Comparison of ENCODE assay signal across 17 cellular contexts in genomic region chr3:119679874-119680273, GRCh38. TPM values are rescaled to one million over a fixed set of nuclear protein-coding genes. Genes with fewer than 3 reads are reported as not detected.
DNase-seq lines count a peak whose midpoint lies in the region; ATAC-seq and TF ChIP-seq lines count a peak whose summit lies in the region.
"Had no signal": no experiment of that assay in that cellular context is flagged by ENCODE, and none has a peak within 500 bp of the region (broad histone marks: within the 10 kb centered on the region; RNA-seq: fewer than 3 reads in every experiment).

No MANE protein-coding gene starts in this region.

- H3F3A ChIP-seq in SK-N-SH (replicated peaks; ENCODE audit: insufficient read depth), result no peaks in the 10 kb centered on the region

- no peaks in the 10 kb centered on the region for H4K20me1 ChIP-seq in SK-N-SH (ENCODE audit: insufficient read depth)
- H4K20me1 ChIP-seq in OCI-LY3 (ENCODE audit: insufficient read depth, low read length), result no peaks in the 10 kb centered on the region

- H3K9ac ChIP-seq in SK-N-SH, result no peak overlapping the region
- H3K9ac ChIP-seq in OCI-LY3 (ENCODE audit: low read length), result no peak overlapping the region
- H3K9ac ChIP-seq in trophoblast cell (ENCODE audit: low read length), result no peak overlapping the region

- POLR2A ChIA-PET in SK-N-SH (lab: Yijun Ruan, JAX), result interaction anchor here (0.9 to 1.1 kb wide), 3 partner anchors 182 to 357 kb away, joined by 3 to 4 read pairs (median 3); partner anchors contain the start of gene TMEM39A

- H3K79me1 ChIP-seq in trophoblast cell (ENCODE audit: low read length), result peaks cover 10% of the 10 kb centered on the region

- H4K12ac ChIP-seq in trophoblast cell (ENCODE audit: low read depth, low read length), result no peak overlapping the region

- TF ChIP-seq POLR2A in erythroblast (IDR thresholded peaks at IDR 0.05; ENCODE audit: low read length), result no peak
- no peak for TF ChIP-seq POLR2A in GM18505 (IDR thresholded peaks at IDR 0.05; ENCODE audit: borderline replicate concordance, extremely low read depth, insufficient read depth, insufficient read length)

- no peak overlapping the region for H3K4ac ChIP-seq in trophoblast cell (ENCODE audit: low read depth, low read length)

- no peak overlapping the region for H2BK120ac ChIP-seq in trophoblast cell (ENCODE audit: insufficient read depth, low read length, poor library complexity)

- H2AFZ ChIP-seq in SK-N-SH (ENCODE audit: low read depth) (peak overlapping the region; percentile 66; the same call in 1 of the 2 replicates), OCI-LY3 (ENCODE audit: low read depth, low read length) (peak overlapping the region; percentile 71; the same call in 1 of the 2 replicates), trophoblast cell (ENCODE audit: insufficient read depth, low read length, poor library complexity) (no peak overlapping the region)

- no peak overlapping the region for H3K18ac ChIP-seq in trophoblast cell (ENCODE audit: low read length)

- no peak overlapping the region for H3K14ac ChIP-seq in trophoblast cell (ENCODE audit: low read length)

- peak overlapping the region in 1 of 2 experiments; percentile 81; a peak in 2 of 4 replicates for H3K27ac ChIP-seq in SK-N-SH (ENCODE audit: low read depth in 2 of 2, low read length in 1 of 2)
- H3K27ac ChIP-seq in OCI-LY3 (ENCODE audit: low read length), result peak overlapping the region; percentile 22; the same call in 1 of the 2 replicates
- H3K27ac ChIP-seq in trophoblast cell (ENCODE audit: low read depth, low read length), result peak overlapping the region; percentile 83
- H3K27ac ChIP-seq: 22Rv1 had no signal

- TF ChIP-seq CTCF in SK-N-SH (IDR thresholded peaks at IDR 0.05) (no peak), OCI-LY3 (IDR thresholded peaks at IDR 0.05; ENCODE audit: low read depth, low read length) (no peak)

- H3K9me2 ChIP-seq in SK-N-SH, result no peaks in the 10 kb centered on the region

- no peak; the same call in 1 of the 2 replicates for TF ChIP-seq RAD21 in SK-N-SH (IDR thresholded peaks at IDR 0.05; ENCODE audit: low read length)

- no peak overlapping the region for H4K91ac ChIP-seq in trophoblast cell (ENCODE audit: low read depth, low read length)

- CTCF ChIA-PET in SK-N-SH (lab: Yijun Ruan, JAX), result interaction anchor here (0.5 to 3.7 kb wide), 16 partner anchors 8 to 797 kb away, joined by 3 to 40 read pairs (median 6); partner anchors contain the start of genes B4GALT4, IGSF11 and TMEM39A

- no peak overlapping the region for H2AK5ac ChIP-seq in trophoblast cell (ENCODE audit: low read length)

- ATAC-seq in SK-N-SH treated with all-trans-retinoic acid at 6 μM for 48 hours (no peak), GM18505 (IDR thresholded peaks at IDR 0.05; ENCODE audit: unreplicated experiment) (no peak)

- no peak overlapping the region for H3K23ac ChIP-seq in trophoblast cell (ENCODE audit: low read length)

- no peak overlapping the region for H3K4me3 ChIP-seq in SK-N-SH (ENCODE audit: low read depth in 2 of 2, low read length in 1 of 2)
- H3K4me3 ChIP-seq in OCI-LY3 (ENCODE audit: low read length), result no peak overlapping the region
- no peak overlapping the region for H3K4me3 ChIP-seq in trophoblast cell (ENCODE audit: low read depth, low read length)
- H3K4me3 ChIP-seq: HAP-1, MG63 had no signal

- peaks cover 8% of the 10 kb centered on the region; the same call in 1 of the 2 replicates for H3K79me2 ChIP-seq in SK-N-SH (ENCODE audit: insufficient read depth)
- peaks cover 19% of the 10 kb centered on the region for H3K79me2 ChIP-seq in OCI-LY3 (ENCODE audit: low read length)
- H3K79me2 ChIP-seq in trophoblast cell (ENCODE audit: control insufficient read depth, insufficient read depth, low read length, poor library complexity), result peaks cover 4% of the 10 kb centered on the region

- H3K9me3 ChIP-seq in SK-N-SH, result no peaks in the 10 kb centered on the region
- H3K9me3 ChIP-seq in OCI-LY3 (ENCODE audit: insufficient read depth, low read length), result no peaks in the 10 kb centered on the region
- no peaks in the 10 kb centered on the region for H3K9me3 ChIP-seq in trophoblast cell (ENCODE audit: insufficient read depth, low read depth, low read length)
- H3K9me3 ChIP-seq: HAP-1, MG63 had no signal

- H3K4me2 ChIP-seq in SK-N-SH (no peak overlapping the region), OCI-LY3 (ENCODE audit: low read length) (no peak overlapping the region), trophoblast cell (ENCODE audit: low read length) (no peak overlapping the region)

- H3K36me3 ChIP-seq in SK-N-SH (replicated peaks in 1 of 2; ENCODE audit: control insufficient read depth in 1 of 2, insufficient read depth in 2 of 2, low read length in 1 of 2) (peaks cover 0 to 1% of the 10 kb centered on the region in 2 experiments), OCI-LY3 (replicated peaks; ENCODE audit: low read depth, low read length) (peaks cover 13% of the 10 kb centered on the region), trophoblast cell (ENCODE audit: control insufficient read depth in 1 of 2, insufficient read depth in 2 of 2, low read length in 2 of 2) (no peaks in the 10 kb centered on the region)

- H3K27me3 ChIP-seq in SK-N-SH (ENCODE audit: insufficient read depth) (no peaks in the 10 kb centered on the region), OCI-LY3 (ENCODE audit: low read depth, low read length) (no peaks in the 10 kb centered on the region), trophoblast cell (ENCODE audit: insufficient read depth, low read length) (no peaks in the 10 kb centered on the region)
- H3K27me3 ChIP-seq: MG63 had no signal

- H3K4me1 ChIP-seq in SK-N-SH (ENCODE audit: control insufficient read depth in 1 of 2, insufficient read depth in 2 of 2, low read depth in 1 of 2, low read length in 1 of 2) (peaks cover 0 to 23% of the 10 kb centered on the region in 2 experiments; a peak in 2 of 4 replicates), OCI-LY3 (ENCODE audit: low read length) (peaks cover 21% of the 10 kb centered on the region), trophoblast cell (ENCODE audit: control insufficient read depth in 1 of 2, insufficient read depth in 2 of 2, low read length in 2 of 2) (peaks cover 2 to 6% of the 10 kb centered on the region in 2 experiments)

- peak in 1 of 2 experiments; percentile 64; a peak in 1 of 4 replicates for TF ChIP-seq EP300 in SK-N-SH (IDR thresholded peaks at IDR 0.05; ENCODE audit: borderline replicate concordance in 1 of 2, low read depth in 1 of 2, low read length in 1 of 2)

- DNase-seq in SK-N-SH, result no peak
- peak; percentile 13 to 38 for DNase-seq in erythroblast (lab: John Stamatoyannopoulos, UW)
- peak; percentile 9 to 67 for DNase-seq in trophoblast cell
- no peak for DNase-seq in Ammon's horn (ENCODE audit: low spot score)
- DNase-seq in cerebellar nuclear complex (lab: John Stamatoyannopoulos, UW), result no peak
- DNase-seq: DMS 273 treated with DMSO at 0.1 percent for 48 hours, MG63, NCI-H1092 treated with DMSO at 0.1 percent for 48 hours, NCI-H146, NCI-H2081, NCI-H2171 treated with DMSO at 0.1 percent for 48 hours, SHP77 had no signal

- no peak overlapping the region for H2BK5ac ChIP-seq in trophoblast cell (ENCODE audit: low read depth, low read length, poor library complexity)

- H2BK12ac ChIP-seq in trophoblast cell (ENCODE audit: low read length), result no peak overlapping the region

- no peak overlapping the region for H4K8ac ChIP-seq in trophoblast cell (ENCODE audit: low read depth, low read length)

TF ChIP-seq in SK-N-SH, 30 proteins besides CTCF, POLR2A, EP300 and RAD21:
- TF ChIP-seq MAX (IDR thresholded peaks at IDR 0.05; ENCODE audit: low read depth) (no peak), GATA2 (CRISPR knock-in tag; IDR thresholded peaks at IDR 0.05) (peak; percentile 65), RCOR1 (IDR thresholded peaks at IDR 0.05; ENCODE audit: low read length) (peak; percentile 54; the same call in 1 of the 2 replicates), FOXJ3 (CRISPR knock-in tag; IDR thresholded peaks at IDR 0.05) (0 out of 2 replicates have a peak, but pooled peaks have one; percentile 16)

TF ChIP-seq in SK-N-SH treated with all-trans-retinoic acid at 6 μM for 48 hours, 23 proteins besides CTCF, POLR2A, EP300 and RAD21:
- TF ChIP-seq ZNF565 (CRISPR knock-in tag; conservative IDR thresholded peaks at IDR 0.05; ENCODE audit: low read depth), result no peak
- TF ChIP-seq, protein P1, sequence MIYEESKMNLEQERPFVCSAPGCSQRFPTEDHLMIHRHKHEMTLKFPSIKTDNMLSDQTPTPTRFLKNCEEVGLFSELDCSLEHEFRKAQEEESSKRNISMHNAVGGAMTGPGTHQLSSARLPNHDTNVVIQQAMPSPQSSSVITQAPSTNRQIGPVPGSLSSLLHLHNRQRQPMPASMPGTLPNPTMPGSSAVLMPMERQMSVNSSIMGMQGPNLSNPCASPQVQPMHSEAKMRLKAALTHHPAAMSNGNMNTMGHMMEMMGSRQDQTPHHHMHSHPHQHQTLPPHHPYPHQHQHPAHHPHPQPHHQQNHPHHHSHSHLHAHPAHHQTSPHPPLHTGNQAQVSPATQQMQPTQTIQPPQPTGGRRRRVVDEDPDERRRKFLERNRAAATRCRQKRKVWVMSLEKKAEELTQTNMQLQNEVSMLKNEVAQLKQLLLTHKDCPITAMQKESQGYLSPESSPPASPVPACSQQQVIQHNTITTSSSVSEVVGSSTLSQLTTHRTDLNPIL (CRISPR knock-in tag; IDR thresholded peaks at IDR 0.05; ENCODE audit: low read depth), result no peak
- no peak for TF ChIP-seq ZNF8 (CRISPR knock-in tag; IDR thresholded peaks at IDR 0.05)

RNA-seq across cellular contexts. Expression of gene COX17, which starts 2.7 kb away (rescaled TPM):
- 15.1 and 21.5 TPM in 2 replicates for polyA plus RNA-seq in SK-N-SH (2012; rRNA removed)
- polyA plus RNA-seq in SK-N-SH (2012; cell fraction: cytosol; rRNA removed), result 19.7 and 24.6 TPM in 2 replicates
- 3.6 and 8.3 TPM in 2 replicates for polyA plus RNA-seq in SK-N-SH (2012; cell fraction: nucleus; rRNA removed)
- polyA plus RNA-seq in trophoblast cell (2013), result 106 and 109 TPM in 2 replicates

RNA-seq across cellular contexts. Expression of gene POPDC2, which starts 19.5 kb away (rescaled TPM):
- 19.9 and 38.8 TPM in 2 replicates for polyA plus RNA-seq in SK-N-SH (2012; rRNA removed)
- 21.0 and 24.0 TPM in 2 replicates for polyA plus RNA-seq in SK-N-SH (2012; cell fraction: cytosol; rRNA removed)
- 45.1 and 48.3 TPM in 2 replicates for polyA plus RNA-seq in SK-N-SH (2012; cell fraction: nucleus; rRNA removed)
- polyA plus RNA-seq in trophoblast cell (2013), result 22.8 and 25.3 TPM in 2 replicates

RNA-seq across cellular contexts. Expression of gene CFAP91, which starts 22.9 kb away (rescaled TPM):
- 3.7 and 6.3 TPM in 2 replicates for polyA plus RNA-seq in SK-N-SH (2012; rRNA removed)
- 2.6 and 3.4 TPM in 2 replicates for polyA plus RNA-seq in SK-N-SH (2012; cell fraction: cytosol; rRNA removed)
- polyA plus RNA-seq in SK-N-SH (2012; cell fraction: nucleus; rRNA removed), result 18.0 and 29.7 TPM in 2 replicates
- polyA plus RNA-seq in trophoblast cell (2013), result 0.08 TPM in 1 of 2 replicates, not detected in the other

Comparison
In these comparisons a context has a peak if more than half of its experiments do, and no peak if none do; other contexts are left out.
1. DNase-seq: peak in erythroblast (2 of 2) and trophoblast cell (2 of 2); none in SK-N-SH (single experiment), Ammon's horn (single experiment) and cerebellar nuclear complex (0 of 2).